In the genomic region with DNA sequence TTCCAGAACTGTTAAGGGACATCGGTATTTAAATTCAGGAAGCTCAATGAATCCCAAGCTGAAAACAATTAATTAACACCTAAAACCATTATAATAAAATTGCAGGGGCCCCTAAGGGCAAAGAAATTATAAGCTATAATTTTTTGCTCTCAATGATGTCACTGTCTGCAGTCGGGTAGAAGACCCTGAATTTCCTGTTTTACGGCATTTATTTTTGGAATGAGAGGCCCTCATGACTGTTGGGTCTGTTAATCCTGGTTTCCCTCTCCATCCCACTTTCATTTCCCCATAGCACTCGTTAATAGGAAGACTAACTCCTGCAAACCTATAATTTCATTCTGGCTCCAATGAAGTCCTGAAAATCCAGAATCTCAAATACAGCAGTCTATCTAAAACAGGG, we compare ENCODE assay signal across 1 cellular context.
TF ChIP-seq lines count a peak whose summit lies in the region.

No MANE protein-coding gene starts in this region.

TF ChIP-seq in WTC11, 78 proteins besides CTCF, POLR2A, EP300 and RAD21 (continued from another document):
- TF ChIP-seq, protein P1, sequence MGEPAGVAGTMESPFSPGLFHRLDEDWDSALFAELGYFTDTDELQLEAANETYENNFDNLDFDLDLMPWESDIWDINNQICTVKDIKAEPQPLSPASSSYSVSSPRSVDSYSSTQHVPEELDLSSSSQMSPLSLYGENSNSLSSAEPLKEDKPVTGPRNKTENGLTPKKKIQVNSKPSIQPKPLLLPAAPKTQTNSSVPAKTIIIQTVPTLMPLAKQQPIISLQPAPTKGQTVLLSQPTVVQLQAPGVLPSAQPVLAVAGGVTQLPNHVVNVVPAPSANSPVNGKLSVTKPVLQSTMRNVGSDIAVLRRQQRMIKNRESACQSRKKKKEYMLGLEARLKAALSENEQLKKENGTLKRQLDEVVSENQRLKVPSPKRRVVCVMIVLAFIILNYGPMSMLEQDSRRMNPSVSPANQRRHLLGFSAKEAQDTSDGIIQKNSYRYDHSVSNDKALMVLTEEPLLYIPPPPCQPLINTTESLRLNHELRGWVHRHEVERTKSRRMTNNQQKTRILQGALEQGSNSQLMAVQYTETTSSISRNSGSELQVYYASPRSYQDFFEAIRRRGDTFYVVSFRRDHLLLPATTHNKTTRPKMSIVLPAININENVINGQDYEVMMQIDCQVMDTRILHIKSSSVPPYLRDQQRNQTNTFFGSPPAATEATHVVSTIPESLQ (CRISPR knock-in tag; IDR thresholded peaks at IDR 0.05): no peak
- TF ChIP-seq ZNF317 (CRISPR knock-in tag; IDR thresholded peaks at IDR 0.05; ENCODE audit: borderline replicate concordance, low read depth) (no peak), RELA (CRISPR knock-in tag; IDR thresholded peaks at IDR 0.05; ENCODE audit: borderline replicate concordance) (no peak), KAT7 (CRISPR knock-in tag; IDR thresholded peaks at IDR 0.05; ENCODE audit: borderline replicate concordance) (no peak), SMAD3 (CRISPR knock-in tag; IDR thresholded peaks at IDR 0.05; ENCODE audit: borderline replicate concordance) (no peak), PRRX2 (CRISPR knock-in tag; IDR thresholded peaks at IDR 0.05) (no peak)
- TF ChIP-seq, protein P2, sequence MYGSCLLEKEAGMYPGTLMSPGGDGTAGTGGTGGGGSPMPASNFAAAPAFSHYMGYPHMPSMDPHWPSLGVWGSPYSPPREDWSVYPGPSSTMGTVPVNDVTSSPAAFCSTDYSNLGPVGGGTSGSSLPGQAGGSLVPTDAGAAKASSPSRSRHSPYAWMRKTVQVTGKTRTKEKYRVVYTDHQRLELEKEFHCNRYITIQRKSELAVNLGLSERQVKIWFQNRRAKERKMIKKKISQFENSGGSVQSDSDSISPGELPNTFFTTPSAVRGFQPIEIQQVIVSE (CRISPR knock-in tag; IDR thresholded peaks at IDR 0.05; ENCODE audit: borderline replicate concordance): no peak
